Comparison of ENCODE assay signal across 8 cellular contexts in the genomic region with DNA sequence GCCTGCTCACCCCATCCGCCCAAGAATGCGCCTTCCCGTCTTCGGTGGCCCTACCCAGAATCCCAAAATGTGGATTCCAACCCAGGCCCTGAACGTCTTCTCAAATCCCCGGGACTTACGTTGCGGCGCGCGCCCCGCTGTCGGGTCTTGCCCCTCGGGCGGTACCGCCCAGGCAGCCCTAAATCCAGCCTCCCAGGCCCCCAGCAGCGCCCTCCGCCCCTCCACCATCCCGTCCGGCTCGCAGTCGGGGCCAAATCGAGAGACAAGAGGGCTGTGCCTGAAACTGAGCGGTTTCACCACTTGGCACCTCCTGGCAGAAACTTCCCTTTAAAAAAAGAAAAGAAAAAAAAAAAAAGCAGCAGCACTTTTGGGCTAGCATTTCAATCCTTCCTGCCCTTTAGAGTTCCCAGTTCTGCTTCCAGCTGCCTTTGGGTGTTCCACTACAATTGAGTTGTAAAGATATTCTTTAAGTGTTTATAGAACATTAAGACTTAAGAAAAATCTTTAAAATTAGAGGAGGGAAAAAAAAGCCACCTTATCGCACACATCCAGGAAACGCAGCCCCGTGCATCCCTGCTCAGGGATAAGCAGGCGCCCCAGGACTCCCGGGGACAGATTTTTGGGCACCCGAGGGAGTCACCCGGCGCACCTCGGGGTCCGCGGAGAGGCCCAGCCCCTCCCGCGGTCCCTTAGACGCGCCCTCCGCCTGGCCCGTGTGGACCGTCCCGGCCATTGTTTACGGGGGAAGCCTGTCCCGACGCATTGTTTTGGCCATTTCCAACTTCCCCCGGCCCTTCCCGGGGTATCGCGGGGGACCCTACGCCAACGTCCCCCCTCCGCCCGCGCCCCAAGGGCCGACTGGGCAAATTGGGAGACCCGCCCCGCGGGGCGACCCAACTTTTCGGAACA. TPM values are rescaled to one million over a fixed set of nuclear protein-coding genes. Genes with fewer than 3 reads are reported as not detected.
DNase-seq lines count a peak whose midpoint lies in the region; ATAC-seq and TF ChIP-seq lines count a peak whose summit lies in the region.

No MANE protein-coding gene starts in this region.

- H3K79me2 ChIP-seq in Karpas-422 (ENCODE audit: low read length) = no peaks in the 10 kb centered on the region
- H3K79me2 ChIP-seq in parathyroid adenoma = no peaks in the 10 kb centered on the region

- H3K27me3 Mint-ChIP-seq in activated T-helper 17 cell treated with anti-CD3 and anti-CD28 coated beads, Interleukin-2, amount 50 U/mL, for 72 hours = no peaks in the 10 kb centered on the region

- H3K36me3 ChIP-seq in Karpas-422 (ENCODE audit: insufficient read depth, low read length) = no peaks in the 10 kb centered on the region
- no peaks in the 10 kb centered on the region for H3K36me3 ChIP-seq in parathyroid adenoma (ENCODE audit: control insufficient read depth, insufficient read depth, low read length)

- H3K4me3 ChIP-seq in GM12865 (ENCODE audit: low read depth, low read length) (peak overlapping the region; percentile 92), Karpas-422 (ENCODE audit: low read length) (peak overlapping the region; percentile 70), parathyroid adenoma (ENCODE audit: low read depth, low read length) (peak overlapping the region; percentile 70)

- ATAC-seq in activated T-helper 17 cell treated with anti-CD3 and anti-CD28 coated beads, Interleukin-2, amount 50 U/mL, for 72 hours (replicated peaks) = peak; percentile 19
- peak; percentile 45 for ATAC-seq in Right ventricle myocardium superior (ENCODE audit: poor library complexity)
- ATAC-seq in GM19023 (IDR thresholded peaks at IDR 0.05; ENCODE audit: unreplicated experiment) = no peak
- ATAC-seq in GM19467 (IDR thresholded peaks at IDR 0.05; ENCODE audit: unreplicated experiment) = no peak

- H3K36me3 Mint-ChIP-seq in activated T-helper 17 cell treated with anti-CD3 and anti-CD28 coated beads, Interleukin-2, amount 50 U/mL, for 72 hours (ENCODE audit: low read depth) = peaks cover 8% of the 10 kb centered on the region

- no peak for TF ChIP-seq CTCF in GM12865 (IDR thresholded peaks at IDR 0.05; ENCODE audit: insufficient read depth, low read depth, low read length, missing control alignments)
- TF ChIP-seq CTCF in parathyroid adenoma (IDR thresholded peaks at IDR 0.05) = no peak

- peak overlapping the region; percentile 71 for H3K9ac ChIP-seq in Karpas-422 (ENCODE audit: low read length)
- no peak overlapping the region for H3K9ac ChIP-seq in parathyroid adenoma

- H3K4me1 Mint-ChIP-seq in activated T-helper 17 cell treated with anti-CD3 and anti-CD28 coated beads, Interleukin-2, amount 50 U/mL, for 72 hours = peaks cover 20% of the 10 kb centered on the region

- intact Hi-C loops in Right ventricle myocardium superior (cut with DNase I) = no loop called here

- H4K20me1 ChIP-seq in Karpas-422 (ENCODE audit: insufficient read depth, low read depth, low read length) = no peaks in the 10 kb centered on the region

- peak overlapping the region; percentile 77 for H3K4me2 ChIP-seq in Karpas-422 (ENCODE audit: low read depth, low read length, poor library complexity, severe bottlenecking)
- H3K4me2 ChIP-seq in parathyroid adenoma (ENCODE audit: low read length) = peak overlapping the region; percentile 53

- H3K9me3 ChIP-seq in Karpas-422 (ENCODE audit: low read length) = no peaks in the 10 kb centered on the region
- no peaks in the 10 kb centered on the region for H3K9me3 ChIP-seq in parathyroid adenoma (ENCODE audit: control insufficient read depth, low read length)

- no peak overlapping the region for H2AFZ ChIP-seq in Karpas-422 (ENCODE audit: low read length)
- H2AFZ ChIP-seq in parathyroid adenoma = peak overlapping the region; percentile 58

- peak overlapping the region; percentile 86 for H3K4me3 Mint-ChIP-seq in activated T-helper 17 cell treated with anti-CD3 and anti-CD28 coated beads, Interleukin-2, amount 50 U/mL, for 72 hours

- H3K27me3 ChIP-seq in Karpas-422 (ENCODE audit: low read length) (no peaks in the 10 kb centered on the region), parathyroid adenoma (ENCODE audit: control insufficient read depth, insufficient read depth, low read length) (no peaks in the 10 kb centered on the region)

- no peaks in the 10 kb centered on the region for H3K9me3 Mint-ChIP-seq in activated T-helper 17 cell treated with anti-CD3 and anti-CD28 coated beads, Interleukin-2, amount 50 U/mL, for 72 hours

- no peaks in the 10 kb centered on the region for H3K9me2 ChIP-seq in Karpas-422 (replicated peaks; ENCODE audit: insufficient read depth, low read length)

- peaks cover 35% of the 10 kb centered on the region for H3K4me1 ChIP-seq in Karpas-422 (ENCODE audit: low read length)
- no peaks in the 10 kb centered on the region for H3K4me1 ChIP-seq in parathyroid adenoma

- H3K27ac ChIP-seq in Karpas-422 (ENCODE audit: low read length) = no peak overlapping the region
- H3K27ac ChIP-seq in parathyroid adenoma = peak overlapping the region; percentile 44

- peak overlapping the region; percentile 43 for H3K27ac Mint-ChIP-seq in activated T-helper 17 cell treated with anti-CD3 and anti-CD28 coated beads, Interleukin-2, amount 50 U/mL, for 72 hours

- DNase-seq in GM12865 (ENCODE audit: low read depth) (peak; percentile 88), Karpas-422 (peak; percentile 57), Right ventricle myocardium superior (peak; percentile 75), COLO829 (ENCODE audit: low spot score) (no peak)

RNA-seq across cellular contexts. Expression of a gene that starts 57.6 kb away (rescaled TPM):
- total RNA-seq in Karpas-422 (2014; rRNA removed; shearing (Covaris generic); ENCODE audit: low replicate concordance) = not detected in 2 replicates
- total RNA-seq in activated T-helper 17 cell treated with anti-CD3 and anti-CD28 coated beads, Interleukin-2, amount 50 U/mL, for 72 hours = not detected
- 16.6 TPM for total RNA-seq in Right ventricle myocardium superior

Comparison
In these comparisons a context has a peak if more than half of its experiments do, and no peak if none do; other contexts are left out.
1. ATAC-seq: peak in activated T-helper 17 cell treated with anti-CD3 and anti-CD28 coated beads, Interleukin-2, amount 50 U/mL, for 72 hours (single experiment) and Right ventricle myocardium superior (single experiment); none in GM19023 (single experiment) and GM19467 (single experiment).
2. RNA of a gene that starts 57.6 kb away (total RNA-seq): 16.6 TPM in Right ventricle myocardium superior (single experiment); not detected in Karpas-422 and not detected in activated T-helper 17 cell treated with anti-CD3 and anti-CD28 coated beads, Interleukin-2, amount 50 U/mL, for 72 hours; every median in the first group is over 10 times any median in the second.
3. Peak in every context shown above with its lines, with median percentiles within 50 percentile points of each other: H3K4me3 ChIP-seq.